23 cellular contexts compared by ENCODE assay signal in the genomic region with DNA sequence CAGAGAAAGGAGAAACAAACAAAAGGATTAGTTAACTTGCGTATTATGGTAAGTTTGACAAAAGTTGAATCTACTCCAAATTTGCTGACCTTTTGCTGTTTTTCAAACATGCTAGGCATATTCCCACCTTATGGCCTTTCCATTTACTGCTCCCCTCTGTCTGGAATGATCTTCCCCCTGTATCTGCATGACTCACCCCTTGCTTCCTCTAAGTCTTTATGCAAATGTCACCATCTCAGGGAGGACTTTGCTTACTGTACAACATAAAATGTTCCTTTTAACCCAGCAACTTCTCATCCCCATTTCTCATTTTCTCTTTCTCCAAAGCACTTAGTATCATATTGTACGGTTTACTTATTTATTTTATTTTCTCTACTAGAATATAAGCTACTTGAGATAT.
DNase-seq lines count a peak whose midpoint lies in the region; ATAC-seq, FAIRE-seq and TF ChIP-seq lines count a peak whose summit lies in the region.
"Had no signal": no experiment of that assay in that cellular context is flagged by ENCODE, and none has a peak within 500 bp of the region (broad histone marks: within the 10 kb centered on the region; RNA-seq: fewer than 3 reads in every experiment).

No MANE protein-coding gene starts in this region.

- H3K27ac ChIP-seq in coronary artery = no peak overlapping the region
- H3K27ac ChIP-seq: colonic mucosa, skin epidermis, uterus had no signal

- TF ChIP-seq CTCF in bronchial epithelial cell (IDR thresholded peaks at IDR 0.05; ENCODE audit: insufficient read depth, low read length, severe bottlenecking) (no peak), coronary artery (IDR thresholded peaks at IDR 0.05) (no peak)

- H3K36me3 ChIP-seq in bronchial epithelial cell (ENCODE audit: control insufficient read depth, insufficient read depth, low read length) = no peaks in the 10 kb centered on the region
- H3K36me3 ChIP-seq: colonic mucosa, uterus had no signal

- peaks cover 5% of the 10 kb centered on the region for H3K27me3 Mint-ChIP-seq in T-helper 2 cell treated with Interferon-gamma antibody and Interleukin-4, amounts not matched to agents 5 μg/mL and 100 μg/mL, for 36 hours (ENCODE audit: low read depth)

- H3K4me3 Mint-ChIP-seq in T-helper 2 cell treated with Interferon-gamma antibody and Interleukin-4, amounts not matched to agents 5 μg/mL and 100 μg/mL, for 36 hours = no peak overlapping the region
- H3K4me3 Mint-ChIP-seq: natural killer cell, T-cell had no signal

- peaks cover 2% of the 10 kb centered on the region for H3K4me1 Mint-ChIP-seq in T-helper 2 cell treated with Interferon-gamma antibody and Interleukin-4, amounts not matched to agents 5 μg/mL and 100 μg/mL, for 36 hours (ENCODE audit: low read depth)
- H3K4me1 Mint-ChIP-seq: natural killer cell had no signal

- no peaks in the 10 kb centered on the region for H3K36me3 Mint-ChIP-seq in T-helper 2 cell treated with Interferon-gamma antibody and Interleukin-4, amounts not matched to agents 5 μg/mL and 100 μg/mL, for 36 hours (ENCODE audit: low read depth)
- H3K36me3 Mint-ChIP-seq: natural killer cell, T-cell had no signal

- no peak overlapping the region for H3K27ac Mint-ChIP-seq in T-helper 2 cell treated with Interferon-gamma antibody and Interleukin-4, amounts not matched to agents 5 μg/mL and 100 μg/mL, for 36 hours
- H3K27ac Mint-ChIP-seq: natural killer cell, T-cell had no signal

- no peaks in the 10 kb centered on the region for H3K27me3 ChIP-seq in bronchial epithelial cell (ENCODE audit: control insufficient read depth, insufficient read depth, low read length)
- H3K27me3 ChIP-seq: colonic mucosa, uterus had no signal

- ATAC-seq in GM21381 (IDR thresholded peaks at IDR 0.05; ENCODE audit: unreplicated experiment) = no peak
- ATAC-seq: natural killer cell, T-cell had no signal

- DNase-seq in EH (ENCODE audit: low read depth) = peak; percentile 38
- DNase-seq in M059J (ENCODE audit: low read depth) = peak; percentile 49
- DNase-seq in bronchial epithelial cell (ENCODE audit: low read depth) = peak; percentile 36
- peak; percentile 50 for DNase-seq in kidney tubule cell (ENCODE audit: low spot score)
- no peak for DNase-seq in coronary artery (ENCODE audit: low spot score)
- no peak for DNase-seq in NCI-H2227 treated with DMSO at 0.1 percent for 48 hours (lab: John Stamatoyannopoulos, UW)
- DNase-seq in T-helper 2 cell treated with Interferon-gamma antibody and Interleukin-4, amounts not matched to agents 5 μg/mL and 100 μg/mL, for 36 hours (ENCODE audit: low spot score) = no peak
- DNase-seq: activated gamma-delta T cell treated with Interleukin-2 at 50 U/mL for 16 hours; AML-193; anterior cingulate cortex; Caco-2; colonic mucosa; GF-D8; islet precursor cell; natural killer cell; NCI-H1930; posterior cingulate gyrus; stimulated activated CD4-positive, alpha-beta T cell treated with anti-CD3 and anti-CD28 coated beads, Interleukin-4, amount 100 ng/mL, for 1 hour; T-cell; uterus had no signal

- no peak overlapping the region for H3K4me3 ChIP-seq in bronchial epithelial cell (ENCODE audit: low read depth, low read length)
- no peak overlapping the region for H3K4me3 ChIP-seq in coronary artery
- H3K4me3 ChIP-seq: colonic mucosa, skin epidermis, uterus had no signal

- no peaks in the 10 kb centered on the region for H3K9me3 Mint-ChIP-seq in T-helper 2 cell treated with Interferon-gamma antibody and Interleukin-4, amounts not matched to agents 5 μg/mL and 100 μg/mL, for 36 hours
- H3K9me3 Mint-ChIP-seq: natural killer cell, T-cell had no signal

- no peak for FAIRE-seq in bronchial epithelial cell (lab: Jason Lieb, UNC)
- FAIRE-seq: GM12891 had no signal

Comparison
In these comparisons a context has a peak if more than half of its experiments do, and no peak if none do; other contexts are left out.
1. DNase-seq: peak in EH (single experiment), M059J (single experiment), bronchial epithelial cell (single experiment) and kidney tubule cell (single experiment); none in coronary artery (single experiment), NCI-H2227 treated with DMSO at 0.1 percent for 48 hours (single experiment) and T-helper 2 cell treated with Interferon-gamma antibody and Interleukin-4, amounts not matched to agents 5 μg/mL and 100 μg/mL, for 36 hours (single experiment).